ENCODE assay signal across 18 cellular contexts in genomic region chr3:69712933-69713332, GRCh38. TPM values are rescaled to one million over a fixed set of nuclear protein-coding genes. Genes with fewer than 3 reads are reported as not detected.
DNase-seq lines count a peak whose midpoint lies in the region; ATAC-seq, FAIRE-seq and TF ChIP-seq lines count a peak whose summit lies in the region.
"Had no signal": no experiment of that assay in that cellular context is flagged by ENCODE, and none has a peak within 500 bp of the region (broad histone marks: within the 10 kb centered on the region; RNA-seq: fewer than 3 reads in every experiment).

No MANE protein-coding gene starts in this region.

- H3K9ac ChIP-seq in keratinocyte (ENCODE audit: control insufficient read depth, extremely low read depth, insufficient read depth, low read length), result no peak overlapping the region
- H3K9ac ChIP-seq: BLaER1 treated with 17β-estradiol and CSF1 and Interleukin-3, amounts not matched to agents 10 nM and 100 nM had no signal

- dilution Hi-C loops in keratinocyte (cut with MboI; ENCODE audit: extremely low pct_ligation_motif_present, low sequenced_read_pairs), result no loop called here

- H3K4me1 ChIP-seq in keratinocyte (ENCODE audit: control insufficient read depth, extremely low read depth, insufficient read depth, low read length) (no peaks in the 10 kb centered on the region), uterus (no peaks in the 10 kb centered on the region)

- intact Hi-C loops in Right ventricle myocardium superior (cut with DNase I) (no loop called here), left cardiac atrium (cut with DNase I) (no loop called here), uterus (cut with DNase I; ENCODE audit: low total_unique reads) (no loop called here)

- no peaks in the 10 kb centered on the region for H3K9me1 ChIP-seq in keratinocyte (ENCODE audit: control insufficient read depth, extremely low read depth, insufficient read depth, low read length)

- H3K4me2 ChIP-seq in keratinocyte (ENCODE audit: control insufficient read depth, extremely low read depth, insufficient read depth, low read depth, low read length), result no peak overlapping the region
- H3K4me2 ChIP-seq: BLaER1 treated with 17β-estradiol and CSF1 and Interleukin-3, amounts not matched to agents 10 nM and 100 nM had no signal

- DNase-seq in Right ventricle myocardium superior (no peak), left cardiac atrium (no peak), epithelial cell of esophagus (ENCODE audit: low read depth) (peak; percentile 5), keratinocyte (ENCODE audit: low read depth, low spot score) (no peak), frontal cortex (ENCODE audit: low spot score in 2 of 2) (no peak), uterus (no peak), DMS53 (lab: John Stamatoyannopoulos, UW) (no peak)
- DNase-seq: AML-193; CD4-positive, CD25-positive, alpha-beta regulatory T cell; DMS79 treated with DMSO at 0.1 percent for 48 hours; EL had no signal

- no peak overlapping the region for H3K27ac ChIP-seq in keratinocyte (ENCODE audit: control insufficient read depth, insufficient read depth, low read length)
- H3K27ac ChIP-seq in uterus, result no peak overlapping the region
- H3K27ac ChIP-seq: 22Rv1; BLaER1 treated with 17β-estradiol and CSF1 and Interleukin-3, amounts not matched to agents 10 nM and 100 nM had no signal

- H3K4me3 ChIP-seq in epithelial cell of esophagus (ENCODE audit: low read length), result no peak overlapping the region
- no peak overlapping the region for H3K4me3 ChIP-seq in keratinocyte (ENCODE audit: control insufficient read depth in 2 of 3, extremely low read depth in 1 of 3, insufficient read depth in 2 of 3, low read depth in 1 of 3, low read length in 3 of 3)
- no peak overlapping the region for H3K4me3 ChIP-seq in uterus
- H3K4me3 ChIP-seq: BLaER1 treated with 17β-estradiol and CSF1 and Interleukin-3, amounts not matched to agents 10 nM and 100 nM had no signal

- H2AFZ ChIP-seq in keratinocyte (ENCODE audit: control insufficient read depth, low read length), result no peak overlapping the region

- no peaks in the 10 kb centered on the region for H3K36me3 ChIP-seq in keratinocyte (ENCODE audit: control insufficient read depth in 2 of 2, extremely low read depth in 1 of 2, insufficient read depth in 2 of 2, low read length in 2 of 2)
- no peaks in the 10 kb centered on the region for H3K36me3 ChIP-seq in uterus
- H3K36me3 ChIP-seq: BLaER1 treated with 17β-estradiol and CSF1 and Interleukin-3, amounts not matched to agents 10 nM and 100 nM had no signal

- H3K9me3 ChIP-seq in keratinocyte (ENCODE audit: control insufficient read depth, low read depth, low read length) (no peaks in the 10 kb centered on the region), uterus (no peaks in the 10 kb centered on the region)

- no peak for TF ChIP-seq CTCF in epithelial cell of esophagus (IDR thresholded peaks at IDR 0.05; ENCODE audit: insufficient read depth, low read depth, low read length, missing control alignments)
- TF ChIP-seq CTCF in keratinocyte (optimal IDR thresholded peaks at IDR 0.05 in 1 of 3, IDR thresholded peaks at IDR 0.05 in 1 of 3, conservative IDR thresholded peaks at IDR 0.05 in 1 of 3; ENCODE audit: extremely low read depth in 1 of 3, insufficient read depth in 2 of 3, low read length in 3 of 3), result no peak
- no peak for TF ChIP-seq CTCF in uterus (IDR thresholded peaks at IDR 0.05)

- no peaks in the 10 kb centered on the region for H4K20me1 ChIP-seq in keratinocyte (ENCODE audit: control insufficient read depth, extremely low read depth, insufficient read depth, low read length)
- H4K20me1 ChIP-seq: BLaER1 treated with 17β-estradiol and CSF1 and Interleukin-3, amounts not matched to agents 10 nM and 100 nM had no signal

- H3K27me3 ChIP-seq in keratinocyte (ENCODE audit: control insufficient read depth, extremely low read depth, insufficient read depth, low read length) (no peaks in the 10 kb centered on the region), uterus (no peaks in the 10 kb centered on the region)
- H3K27me3 ChIP-seq: BLaER1 treated with 17β-estradiol and CSF1 and Interleukin-3, amounts not matched to agents 10 nM and 100 nM had no signal

- FAIRE-seq in keratinocyte (lab: Jason Lieb, UNC), result peak; percentile 66
- FAIRE-seq in frontal cortex (lab: Jason Lieb, UNC), result no peak
- FAIRE-seq: G401.6, GM12891, GM19239, H54 had no signal

- H3K79me2 ChIP-seq in keratinocyte (ENCODE audit: control insufficient read depth, insufficient read depth, low read length), result no peaks in the 10 kb centered on the region

- ATAC-seq in Right ventricle myocardium superior (ENCODE audit: poor library complexity), result peak; percentile 13
- no peak for ATAC-seq in left cardiac atrium
- ATAC-seq: HCT116 had no signal

- no peak for TF ChIP-seq POLR2A in uterus (IDR thresholded peaks at IDR 0.05)

RNA-seq across cellular contexts. Expression of gene MITF, which starts 26.3 kb away (rescaled TPM):
- total RNA-seq in Right ventricle myocardium superior (65.5 TPM), left cardiac atrium (10 to 100 TPM; 35.2 to 51.4 TPM), frontal cortex (1.6 TPM), uterus (10 to 100 TPM; 18.2 to 66.0 (median 52.6) TPM)
- 2.7 to 5.8 TPM (median 2.9 TPM) in 3 replicates for polyA plus RNA-seq in keratinocyte
- polyA plus RNA-seq in keratinocyte (2011; ENCODE audit: low read depth), result 14.9 TPM
- polyA plus RNA-seq in keratinocyte (2011; cell fraction: cytosol; rRNA removed), result 3.9 and 4.6 TPM in 2 replicates
- 6.1 and 7.0 TPM in 2 replicates for polyA plus RNA-seq in keratinocyte (2011; cell fraction: nucleus; rRNA removed)
- 1.8 and 2.4 TPM in 2 replicates for polyA plus RNA-seq in keratinocyte (2012; ENCODE audit: low replicate concordance)
- 8.0 to 26.5 TPM (median 12.1 TPM) in 3 replicates for polyA minus RNA-seq in keratinocyte
- 3.6 TPM for polyA minus RNA-seq in keratinocyte (2011; cell fraction: cytosol; rRNA and poly(A)+ RNA removed)
- 7.4 and 12.3 TPM in 2 replicates for polyA minus RNA-seq in keratinocyte (2011; cell fraction: nucleus; rRNA and poly(A)+ RNA removed)
- polyA plus RNA-seq: CD4-positive, CD25-positive, alpha-beta regulatory T cell had no signal
